In the genomic region with DNA sequence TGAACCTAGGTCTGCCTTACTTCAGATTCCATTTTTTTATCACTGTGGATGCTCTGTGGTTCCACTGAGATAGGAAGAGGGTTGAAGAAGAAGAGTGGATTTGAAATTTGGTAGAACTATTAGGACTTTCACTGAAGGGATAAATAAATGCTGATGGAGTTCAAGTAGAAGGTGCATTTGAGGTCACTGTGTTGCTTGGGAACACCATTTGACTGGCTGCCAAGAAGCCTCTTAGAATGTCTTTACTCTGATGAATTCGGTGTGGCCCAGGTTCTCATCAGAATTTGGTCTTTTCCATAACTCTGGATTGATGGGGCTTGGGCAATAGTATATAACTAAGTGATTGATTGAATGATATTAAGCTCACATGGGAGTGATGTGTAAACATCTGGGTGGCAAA, we compare ENCODE assay signal across 14 cellular contexts. TPM values are rescaled to one million over a fixed set of nuclear protein-coding genes. Genes with fewer than 3 reads are reported as not detected.
DNase-seq lines count a peak whose midpoint lies in the region; ATAC-seq, FAIRE-seq and TF ChIP-seq lines count a peak whose summit lies in the region.
"Had no signal": no experiment of that assay in that cellular context is flagged by ENCODE, and none has a peak within 500 bp of the region (broad histone marks: within the 10 kb centered on the region; RNA-seq: fewer than 3 reads in every experiment).

No MANE protein-coding gene starts in this region.

- intact Hi-C loops in kidney (cut with DNase I), result no loop called here

- H3K36me3 ChIP-seq in kidney (ENCODE audit: control insufficient read depth in 1 of 2, insufficient read depth in 2 of 2, low read length in 2 of 2), result no peaks in the 10 kb centered on the region

- no peak for TF ChIP-seq CTCF in kidney (IDR thresholded peaks at IDR 0.05; ENCODE audit: borderline replicate concordance, extremely low read depth, insufficient read depth)

- no peak for ATAC-seq in HG02610 (IDR thresholded peaks at IDR 0.05; ENCODE audit: unreplicated experiment)

- no peak overlapping the region for H3K27ac ChIP-seq in kidney (ENCODE audit: low read depth in 2 of 2, low read length in 2 of 2)

- peaks cover 4 to 12% of the 10 kb centered on the region in 2 donors for H3K4me1 ChIP-seq in kidney (ENCODE audit: control insufficient read depth in 1 of 2, insufficient read depth in 1 of 2, low read depth in 1 of 2, low read length in 2 of 2)

- H3K4me3 ChIP-seq in kidney (ENCODE audit: low read length in 2 of 2), result no peak overlapping the region

- DNase-seq in AG08396 (ENCODE audit: low spot score), result peak; percentile 18
- DNase-seq in HCEC 1CT, result peak; percentile 26
- peak; percentile 96 for DNase-seq in NCI-H69 (lab: John Stamatoyannopoulos, UW)
- DNase-seq in globus pallidus (ENCODE audit: low spot score), result peak; percentile 15
- no peak for DNase-seq in activated CD4-positive, CD25-positive, alpha-beta regulatory T cell treated with anti-CD3 and anti-CD28 coated beads, Interleukin-2, amount 50 U/mL, for 72 hours
- DNase-seq in NCI-H526 (lab: John Stamatoyannopoulos, UW), result no peak
- DNase-seq in kidney, result no peak
- DNase-seq: activated CD4-positive, alpha-beta T cell treated with anti-CD3 and anti-CD28 coated beads, Interleukin-2, amount 50 U/mL, for 1 hour; activated gamma-delta T cell; H7; SW 1271 had no signal

- H3K9me3 ChIP-seq in kidney (ENCODE audit: control insufficient read depth in 1 of 2, low read length in 2 of 2), result no peaks in the 10 kb centered on the region

- FAIRE-seq in kidney (lab: Jason Lieb, UNC), result no peak
- FAIRE-seq: keratinocyte, urothelium cell line had no signal

- no peak overlapping the region for H3K9ac ChIP-seq in kidney (ENCODE audit: low read length in 2 of 2)

RNA-seq across cellular contexts. Expression of gene XPR1, which starts 11.9 kb away (rescaled TPM):
- total RNA-seq in kidney, result 33.5 TPM
- 10.9 TPM for polyA plus RNA-seq in kidney (ENCODE audit: insufficient read depth, low read depth, low replicate concordance)

Comparison
In these comparisons a context has a peak if more than half of its experiments do, and no peak if none do; other contexts are left out.
1. DNase-seq: peak in AG08396 (single experiment), HCEC 1CT (single experiment), NCI-H69 (single experiment) and globus pallidus (single experiment); none in activated CD4-positive, CD25-positive, alpha-beta regulatory T cell treated with anti-CD3 and anti-CD28 coated beads, Interleukin-2, amount 50 U/mL, for 72 hours (single experiment), NCI-H526 (0 of 2) and kidney (single experiment).